ENCODE assay signal across 16 cellular contexts in genomic region chr5:169789417-169789816, GRCh38.
"Had no signal": no experiment of that assay in that cellular context is flagged by ENCODE, and none has a peak within 500 bp of the region (broad histone marks: within the 10 kb centered on the region; RNA-seq: fewer than 3 reads in every experiment).

No MANE protein-coding gene starts in this region.

- DNase-seq: activated CD4-positive, alpha-beta T cell treated with anti-CD3 and anti-CD28 coated beads, Interleukin-2, amount 10 ng/mL, durations not matched to agents 24 days and 14 days; activated CD8-positive, alpha-beta T cell treated with anti-CD3 and anti-CD28 coated beads for 36 hours; activated effector memory CD4-positive, alpha-beta T cell treated with anti-CD3 and anti-CD28 coated beads, Interleukin-2, amount 50 U/mL, for 16 hours; activated T-cell treated with anti-CD3 and anti-CD28 coated beads, Interleukin-2, amount 50 U/mL, for 48 hours; cortex of kidney; effector CD8-positive, alpha-beta T cell; heart left ventricle; natural killer cell; ovary; stimulated activated CD4-positive, alpha-beta T cell treated with anti-CD3 and anti-CD28 coated beads, Interleukin-4, amount 100 ng/mL, for 24 hours; stimulated activated naive B cell treated with anti-CD40 and anti-IgM and Interleukin-4, amounts not matched to agents 10 μg/mL and 1 μg/mL and 100 μg/mL, for 72 hours; upper lobe of right lung had no signal

- H3K36me3 ChIP-seq: ascending aorta, gastroesophageal sphincter, ovary, thoracic aorta, upper lobe of right lung had no signal

- H3K27ac ChIP-seq: ascending aorta, gastroesophageal sphincter, heart left ventricle, ovary, thoracic aorta, upper lobe of right lung had no signal

- H3K27me3 ChIP-seq: ascending aorta, gastroesophageal sphincter, ovary, upper lobe of right lung had no signal

- H3K27ac Mint-ChIP-seq: activated CD4-positive, alpha-beta T cell treated with anti-CD3 and anti-CD28 coated beads, Interleukin-2, amount 10 ng/mL, durations not matched to agents 24 days and 14 days; activated CD8-positive, alpha-beta T cell treated with anti-CD3 and anti-CD28 coated beads for 36 hours; activated naive CD4-positive, alpha-beta T cell treated with anti-CD3 and anti-CD28 coated beads, Interleukin-2, amount 50 U/mL, for 24 hours; stimulated activated naive B cell treated with anti-CD40 and anti-IgM and Interleukin-4, amounts not matched to agents 10 μg/mL and 1 μg/mL and 100 μg/mL, for 72 hours had no signal

- H3K4me1 Mint-ChIP-seq: activated CD4-positive, alpha-beta T cell treated with anti-CD3 and anti-CD28 coated beads, Interleukin-2, amount 10 ng/mL, durations not matched to agents 24 days and 14 days had no signal

- H3K27me3 Mint-ChIP-seq: activated CD4-positive, alpha-beta T cell treated with anti-CD3 and anti-CD28 coated beads, Interleukin-2, amount 10 ng/mL, durations not matched to agents 24 days and 14 days; activated CD8-positive, alpha-beta T cell treated with anti-CD3 and anti-CD28 coated beads for 36 hours; activated naive CD4-positive, alpha-beta T cell treated with anti-CD3 and anti-CD28 coated beads, Interleukin-2, amount 50 U/mL, for 24 hours; stimulated activated naive B cell treated with anti-CD40 and anti-IgM and Interleukin-4, amounts not matched to agents 10 μg/mL and 1 μg/mL and 100 μg/mL, for 72 hours had no signal

- H3K4me3 ChIP-seq: ascending aorta, gastroesophageal sphincter, heart left ventricle, ovary, thoracic aorta, upper lobe of right lung had no signal

- H3K4me3 Mint-ChIP-seq: activated CD4-positive, alpha-beta T cell treated with anti-CD3 and anti-CD28 coated beads, Interleukin-2, amount 10 ng/mL, durations not matched to agents 24 days and 14 days; activated CD8-positive, alpha-beta T cell treated with anti-CD3 and anti-CD28 coated beads for 36 hours; activated naive CD4-positive, alpha-beta T cell treated with anti-CD3 and anti-CD28 coated beads, Interleukin-2, amount 50 U/mL, for 24 hours; natural killer cell; stimulated activated naive B cell treated with anti-CD40 and anti-IgM and Interleukin-4, amounts not matched to agents 10 μg/mL and 1 μg/mL and 100 μg/mL, for 72 hours had no signal

- H3K4me1 ChIP-seq: ascending aorta, gastroesophageal sphincter, heart left ventricle, upper lobe of right lung had no signal

- H3K9me3 Mint-ChIP-seq: activated CD4-positive, alpha-beta T cell treated with anti-CD3 and anti-CD28 coated beads, Interleukin-2, amount 10 ng/mL, durations not matched to agents 24 days and 14 days; activated CD8-positive, alpha-beta T cell treated with anti-CD3 and anti-CD28 coated beads for 36 hours; activated naive CD4-positive, alpha-beta T cell treated with anti-CD3 and anti-CD28 coated beads, Interleukin-2, amount 50 U/mL, for 24 hours; natural killer cell; stimulated activated naive B cell treated with anti-CD40 and anti-IgM and Interleukin-4, amounts not matched to agents 10 μg/mL and 1 μg/mL and 100 μg/mL, for 72 hours had no signal
